In genomic region chr10:72855129-72855528, GRCh38 we compare ENCODE assay signal across 36 cellular contexts. TPM values are rescaled to one million over a fixed set of nuclear protein-coding genes. Genes with fewer than 3 reads are reported as not detected.
"Had no signal": no experiment of that assay in that cellular context is flagged by ENCODE, and none has a peak within 500 bp of the region (broad histone marks: within the 10 kb centered on the region; RNA-seq: fewer than 3 reads in every experiment).

No MANE protein-coding gene starts in this region.

- H3K9me3 ChIP-seq: adrenal gland, ascending aorta, body of pancreas had no signal

- ATAC-seq: activated naive CD4-positive, alpha-beta T cell treated with anti-CD3 and anti-CD28 coated beads, Interleukin-2, amount 50 U/mL, for 72 hours; activated naive CD8-positive, alpha-beta T cell treated with anti-CD3 and anti-CD28 coated beads, Interleukin-2, amount 50 U/mL, for 24 hours; activated T-cell treated with anti-CD3 and anti-CD28 coated beads, Interleukin-2, amount 50 U/mL, for 4 hours; activated T-cell treated with anti-CD3 and anti-CD28 coated beads, Interleukin-2, amount 50 U/mL, for 72 hours; activated T-helper 17 cell treated with anti-CD3 and anti-CD28 coated beads, Interleukin-2, amount 50 U/mL, for 72 hours; body of pancreas had no signal

- H3K4me3 ChIP-seq: adrenal gland, ascending aorta, body of pancreas, breast epithelium, cardiac muscle cell had no signal

- H3K36me3 ChIP-seq: adrenal gland, ascending aorta, brain microvascular endothelial cell, breast epithelium, cardiac muscle cell had no signal

- H3K4me1 ChIP-seq: adrenal gland, ascending aorta, body of pancreas, breast epithelium had no signal

- DNase-seq: activated effector memory CD4-positive, alpha-beta T cell treated with anti-CD3 and anti-CD28 coated beads, Interleukin-2, amount 50 U/mL, for 16 hours; activated effector memory CD4-positive, alpha-beta T cell treated with Interleukin-2 at 50 U/mL for 16 hours; activated gamma-delta T cell; activated gamma-delta T cell treated with Interleukin-2 at 50 U/mL for 16 hours; activated naive CD4-positive, alpha-beta T cell; activated naive CD4-positive, alpha-beta T cell treated with anti-CD3 and anti-CD28 coated beads for 36 hours; activated naive CD4-positive, alpha-beta T cell treated with anti-CD3 and anti-CD28 coated beads, Interleukin-2, amount 10 ng/mL, durations not matched to agents 7 days and 5 days; activated naive CD4-positive, alpha-beta T cell treated with anti-CD3 and anti-CD28 coated beads, Interleukin-2, amount 50 U/mL, for 16 hours; activated naive CD4-positive, alpha-beta T cell treated with Interleukin-2 at 50 U/mL for 16 hours; activated naive CD8-positive, alpha-beta T cell treated with anti-CD3 and anti-CD28 coated beads for 36 hours; activated naive CD8-positive, alpha-beta T cell treated with anti-CD3 and anti-CD28 coated beads, Interleukin-2, amount 10 ng/mL, durations not matched to agents 7 days and 5 days; activated naive CD8-positive, alpha-beta T cell treated with anti-CD3 and anti-CD28 coated beads, Interleukin-2, amount 50 U/mL, for 24 hours; activated T-cell treated with anti-CD3 and anti-CD28 coated beads, Interleukin-2, amount 50 U/mL, for 24 hours; activated T-cell treated with anti-CD3 and anti-CD28 coated beads, Interleukin-2, amount 50 U/mL, for 4 hours; activated T-cell treated with anti-CD3 and anti-CD28 coated beads, Interleukin-2, amount 50 U/mL, for 48 hours; activated T-cell treated with anti-CD3 and anti-CD28 coated beads, Interleukin-2, amount 50 U/mL, for 72 hours; adrenal gland; amniotic stem cell; amygdala; anterior cingulate cortex; aorta; body of pancreas; brain microvascular endothelial cell; caudate nucleus; central memory CD4-positive, alpha-beta T cell; cerebellar nuclear complex had no signal

- H3K27ac ChIP-seq: adrenal gland, ascending aorta, body of pancreas, brain microvascular endothelial cell, breast epithelium, cardiac muscle cell had no signal

- H3K27me3 ChIP-seq: adrenal gland, ascending aorta, body of pancreas, brain microvascular endothelial cell, breast epithelium, cardiac muscle cell had no signal

- FAIRE-seq: astrocyte, bronchial epithelial cell had no signal

RNA-seq across cellular contexts. Expression of gene OIT3, which starts 38.4 kb away (rescaled TPM):
- total RNA-seq: activated naive CD4-positive, alpha-beta T cell treated with anti-CD3 and anti-CD28 coated beads for 36 hours; activated naive CD4-positive, alpha-beta T cell treated with anti-CD3 and anti-CD28 coated beads, Interleukin-2, amount 50 U/mL, for 72 hours; activated naive CD8-positive, alpha-beta T cell treated with anti-CD3 and anti-CD28 coated beads for 36 hours; activated naive CD8-positive, alpha-beta T cell treated with anti-CD3 and anti-CD28 coated beads, Interleukin-2, amount 10 ng/mL, durations not matched to agents 7 days and 5 days; activated T-cell treated with anti-CD3 and anti-CD28 coated beads, Interleukin-2, amount 50 U/mL, for 4 hours; activated T-cell treated with anti-CD3 and anti-CD28 coated beads, Interleukin-2, amount 50 U/mL, for 72 hours; activated T-helper 1 cell treated with anti-CD3 and anti-CD28 coated beads, Interleukin-12 subunit alpha, Interleukin-12 subunit beta, Interleukin-2, Interleukin-4 antibody, amounts not matched to agents 30 ng/mL and 10 ng/mL and 1 ng/mL, durations not matched to agents 14 hours and 24 hours and 36 hours; activated T-helper 17 cell treated with anti-CD3 and anti-CD28 coated beads, Interleukin-2, amount 50 U/mL, for 72 hours; activated T-helper 2 cell treated with anti-CD3 and anti-CD28 coated beads, Interferon-gamma antibody, Interleukin-2, Interleukin-4, amounts not matched to agents 10 μg/mL and 5 μg/mL and 100 μg/mL, durations not matched to agents 14 hours and 24 hours and 36 hours; ascending aorta; body of pancreas; bronchial epithelial cell had no signal
- polyA plus RNA-seq: adipose tissue, aorta had no signal
